In genomic region chr11:84719935-84720577, GRCh38 we compare ENCODE assay signal across 10 cellular contexts.
DNase-seq lines count a peak whose midpoint lies in the region; ATAC-seq and TF ChIP-seq lines count a peak whose summit lies in the region.
"Had no signal": no experiment of that assay in that cellular context is flagged by ENCODE, and none has a peak within 500 bp of the region (broad histone marks: within the 10 kb centered on the region; RNA-seq: fewer than 3 reads in every experiment).

No MANE protein-coding gene starts in this region.

- DNase-seq in activated T-cell treated with anti-CD3 and anti-CD28 coated beads, Interleukin-2, amount 50 U/mL, for 72 hours, result no peak
- DNase-seq in activated T-cell treated with anti-CD3 and anti-CD28 coated beads for 4 hours, result no peak
- peak; percentile 33 for DNase-seq in cerebellum (ENCODE audit: low spot score)
- DNase-seq in upper lobe of left lung, result peak in 1 of 2 donors; percentile 71
- DNase-seq in effector memory CD4-positive, alpha-beta T cell, result no peak
- DNase-seq in stimulated activated naive CD4-positive, alpha-beta T cell (lab: John Stamatoyannopoulos, UW), result no peak
- DNase-seq: MG63 had no signal

- no peaks in the 10 kb centered on the region for H3K27me3 Mint-ChIP-seq in activated T-cell treated with anti-CD3 and anti-CD28 coated beads, Interleukin-2, amount 50 U/mL, for 72 hours (ENCODE audit: low read depth)

- WGBS in mesodermal cell (ENCODE audit: insufficient coverage in 2 of 2), 2 experiments, result 0 to 1% methylated on average over 9 to 17 of the region's 26 CpGs
- 4 to 7% methylated on average over 16 to 26 of the region's 26 CpGs for WGBS in upper lobe of left lung, 2 donors

- ATAC-seq in activated T-cell treated with anti-CD3 and anti-CD28 coated beads, Interleukin-2, amount 50 U/mL, for 72 hours (replicated peaks in 1 of 2), result no peak
- ATAC-seq in upper lobe of left lung (ENCODE audit: low FRiP score in 2 of 2) (peak in 1 of 2 donors; percentile 46), HG02759 (IDR thresholded peaks at IDR 0.05; ENCODE audit: unreplicated experiment) (no peak)

- H3K27ac Mint-ChIP-seq in activated T-cell treated with anti-CD3 and anti-CD28 coated beads, Interleukin-2, amount 50 U/mL, for 72 hours, result no peak overlapping the region

- H3K4me3 ChIP-seq in mesodermal cell (ENCODE audit: extremely low read depth, insufficient read depth, low read length, poor library complexity, severe bottlenecking) (peak overlapping the region; percentile 50), upper lobe of left lung (peak overlapping the region; percentile 37 to 55 (median 48))
- H3K4me3 ChIP-seq in effector memory CD4-positive, alpha-beta T cell (ENCODE audit: insufficient read depth, low read depth, low read length, poor library complexity, severe bottlenecking), result no peak overlapping the region
- H3K4me3 ChIP-seq: MG63 had no signal

- no peaks in the 10 kb centered on the region for H3K4me1 ChIP-seq in mesodermal cell (ENCODE audit: control insufficient read depth, insufficient read depth, low read length, poor library complexity, severe bottlenecking)
- H3K4me1 ChIP-seq in upper lobe of left lung, result peaks cover 0 to 14% (median 3%) of the 10 kb centered on the region in 4 donors
- H3K4me1 ChIP-seq in effector memory CD4-positive, alpha-beta T cell (ENCODE audit: control insufficient read depth, insufficient read depth, low read length, poor library complexity, severe bottlenecking), result no peaks in the 10 kb centered on the region

- no peaks in the 10 kb centered on the region for H3K36me3 ChIP-seq in mesodermal cell (ENCODE audit: control insufficient read depth, insufficient read depth, low read length)
- H3K36me3 ChIP-seq in upper lobe of left lung, result no peaks in the 10 kb centered on the region
- H3K36me3 ChIP-seq in effector memory CD4-positive, alpha-beta T cell (ENCODE audit: control insufficient read depth, insufficient read depth, low read length), result no peaks in the 10 kb centered on the region
- H3K36me3 ChIP-seq: MG63 had no signal

- no peaks in the 10 kb centered on the region for H3K4me1 Mint-ChIP-seq in activated T-cell treated with anti-CD3 and anti-CD28 coated beads, Interleukin-2, amount 50 U/mL, for 72 hours (ENCODE audit: low read depth)

- H3K36me3 Mint-ChIP-seq in activated T-cell treated with anti-CD3 and anti-CD28 coated beads, Interleukin-2, amount 50 U/mL, for 72 hours (ENCODE audit: insufficient read depth in 2 of 2), result no peaks in the 10 kb centered on the region

- TF ChIP-seq POLR2A in upper lobe of left lung (IDR thresholded peaks at IDR 0.05), result no peak

- no peak overlapping the region for H3K27ac ChIP-seq in mesodermal cell (ENCODE audit: low read depth, low read length, severe bottlenecking)
- H3K27ac ChIP-seq in upper lobe of left lung, result no peak overlapping the region
- no peak overlapping the region for H3K27ac ChIP-seq in effector memory CD4-positive, alpha-beta T cell (ENCODE audit: insufficient read depth, low read length, poor library complexity, severe bottlenecking)
- H3K27ac ChIP-seq: epithelial cell of prostate had no signal

- no peak for TF ChIP-seq CTCF in upper lobe of left lung (IDR thresholded peaks at IDR 0.05)

- TF ChIP-seq EP300 in upper lobe of left lung (IDR thresholded peaks at IDR 0.05), result no peak

- no peaks in the 10 kb centered on the region for H3K27me3 ChIP-seq in upper lobe of left lung
- no peaks in the 10 kb centered on the region for H3K27me3 ChIP-seq in effector memory CD4-positive, alpha-beta T cell (replicated peaks; ENCODE audit: control insufficient read depth, insufficient read depth, low read length, poor library complexity, severe bottlenecking)
- H3K27me3 ChIP-seq: MG63 had no signal

- H3K9me3 Mint-ChIP-seq in activated T-cell treated with anti-CD3 and anti-CD28 coated beads, Interleukin-2, amount 50 U/mL, for 72 hours, result peaks cover 0 to 2% of the 10 kb centered on the region in 2 donors

- peak overlapping the region; percentile 64 to 75 for H3K4me3 Mint-ChIP-seq in activated T-cell treated with anti-CD3 and anti-CD28 coated beads, Interleukin-2, amount 50 U/mL, for 72 hours

- H3K9me3 ChIP-seq in mesodermal cell (ENCODE audit: control insufficient read depth, low read length), result no peaks in the 10 kb centered on the region
- H3K9me3 ChIP-seq in upper lobe of left lung, result no peaks in the 10 kb centered on the region
- H3K9me3 ChIP-seq in effector memory CD4-positive, alpha-beta T cell (ENCODE audit: control insufficient read depth, low read length), result no peaks in the 10 kb centered on the region
- H3K9me3 ChIP-seq: MG63 had no signal
